Comparison of ENCODE assay signal across 23 cellular contexts in the genomic region with DNA sequence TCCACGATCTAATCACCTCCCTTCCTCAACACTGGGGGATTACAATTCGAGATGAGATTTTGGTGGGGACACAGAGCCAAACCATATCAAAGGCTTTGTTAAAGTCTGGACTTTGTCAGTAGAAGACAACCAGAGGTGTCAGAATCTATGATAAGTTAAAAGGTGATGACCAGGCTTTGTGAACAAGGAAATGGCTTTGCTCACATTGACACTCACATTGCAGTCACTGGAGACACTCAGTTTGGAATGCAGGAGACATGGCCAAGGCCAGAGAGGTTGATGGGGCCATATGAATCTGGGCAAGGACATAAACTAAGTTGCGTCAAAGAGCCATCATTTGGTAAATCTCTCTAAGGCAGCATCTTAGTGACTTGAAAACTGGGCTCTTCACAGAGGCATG.
DNase-seq lines count a peak whose midpoint lies in the region; ATAC-seq and TF ChIP-seq lines count a peak whose summit lies in the region.
"Had no signal": no experiment of that assay in that cellular context is flagged by ENCODE, and none has a peak within 500 bp of the region (broad histone marks: within the 10 kb centered on the region; RNA-seq: fewer than 3 reads in every experiment).

No MANE protein-coding gene starts in this region.

- peaks cover 3 to 8% of the 10 kb centered on the region in 2 donors for H3K9me3 Mint-ChIP-seq in natural killer cell
- H3K9me3 Mint-ChIP-seq in natural killer cell treated with Interleukin-12 subunit alpha and Interleukin-12 subunit beta and Interleukin-15 and Interleukin-18, amount 100 ng/mL, for 72 hours, result peaks cover 6% of the 10 kb centered on the region
- H3K9me3 Mint-ChIP-seq: CD4-positive, alpha-beta T cell had no signal

- TF ChIP-seq CTCF in natural killer cell (IDR thresholded peaks at IDR 0.05), result no peak

- H3K36me3 Mint-ChIP-seq in natural killer cell, result no peaks in the 10 kb centered on the region
- no peaks in the 10 kb centered on the region for H3K36me3 Mint-ChIP-seq in natural killer cell treated with Interleukin-12 subunit alpha and Interleukin-12 subunit beta and Interleukin-15 and Interleukin-18, amount 100 ng/mL, for 72 hours

- H3K4me3 Mint-ChIP-seq in natural killer cell, result no peak overlapping the region
- H3K4me3 Mint-ChIP-seq in natural killer cell treated with Interleukin-12 subunit alpha and Interleukin-12 subunit beta and Interleukin-15 and Interleukin-18, amount 100 ng/mL, for 72 hours, result no peak overlapping the region
- H3K4me3 Mint-ChIP-seq: CD4-positive, alpha-beta T cell; HFFc6 had no signal

- no peaks in the 10 kb centered on the region for H3K4me1 Mint-ChIP-seq in natural killer cell
- H3K4me1 Mint-ChIP-seq in natural killer cell treated with Interleukin-12 subunit alpha and Interleukin-12 subunit beta and Interleukin-15 and Interleukin-18, amount 100 ng/mL, for 72 hours (ENCODE audit: low read depth in 2 of 2), result no peaks in the 10 kb centered on the region

- DNase-seq in natural killer cell, result no peak
- no peak for DNase-seq in natural killer cell treated with Interleukin-12 subunit alpha and Interleukin-12 subunit beta and Interleukin-15 and Interleukin-18, amount 100 ng/mL, for 72 hours (ENCODE audit: low spot score)
- DNase-seq in left cardiac atrium, result peak; percentile 31
- peak; percentile 64 for DNase-seq in islet precursor cell
- DNase-seq in cerebellum (ENCODE audit: low spot score), result no peak
- DNase-seq in AG08395 (ENCODE audit: low spot score), result no peak
- no peak for DNase-seq in stimulated activated naive CD8-positive, alpha-beta T cell treated with anti-CD3 and anti-CD28 coated beads, Interleukin-15, Interleukin-2, amounts not matched to agents 100 U/mL and 50 U/mL, for 24 hours
- DNase-seq in COR-L47 (lab: John Stamatoyannopoulos, UW), result no peak
- DNase-seq: 8988T; ACHN; CD4-positive, alpha-beta T cell; EL; GOT3; HFFc6; KBM-7; MV-4-11; NCI-H1105; NCI-H1436 treated with DMSO at 0.1 percent for 48 hours; NCI-H1930; NCI-H2107; NCI-H774; NK-92 treated with Interleukin-12 subunit alpha and Interleukin-12 subunit beta, amount 100 ng/mL, for 24 hours; PC-3 had no signal

- no peaks in the 10 kb centered on the region for H3K27me3 Mint-ChIP-seq in natural killer cell (ENCODE audit: low read depth in 2 of 2)
- H3K27me3 Mint-ChIP-seq in natural killer cell treated with Interleukin-12 subunit alpha and Interleukin-12 subunit beta and Interleukin-15 and Interleukin-18, amount 100 ng/mL, for 72 hours, result no peaks in the 10 kb centered on the region
- H3K27me3 Mint-ChIP-seq: CD4-positive, alpha-beta T cell had no signal

- intact Hi-C loops in natural killer cell (cut with micrococcal nuclease) (no loop called here), left cardiac atrium (cut with DNase I) (no loop called here)

- ATAC-seq in natural killer cell, result peak in 2 of 3 donors; percentile 39 to 40
- ATAC-seq in natural killer cell treated with Interleukin-12 subunit alpha and Interleukin-12 subunit beta and Interleukin-15 and Interleukin-18, amount 100 ng/mL, for 72 hours, result no peak
- peak; percentile 92 to 96 for ATAC-seq in left cardiac atrium
- ATAC-seq in stimulated activated naive CD8-positive, alpha-beta T cell treated with anti-CD3 and anti-CD28 coated beads, Interleukin-15, Interleukin-2, amounts not matched to agents 100 U/mL and 50 U/mL, for 24 hours, result no peak
- ATAC-seq: PC-3 had no signal

- no peak overlapping the region for H3K27ac Mint-ChIP-seq in natural killer cell
- H3K27ac Mint-ChIP-seq in natural killer cell treated with Interleukin-12 subunit alpha and Interleukin-12 subunit beta and Interleukin-15 and Interleukin-18, amount 100 ng/mL, for 72 hours, result no peak overlapping the region
- H3K27ac Mint-ChIP-seq: CD4-positive, alpha-beta T cell; HFFc6 had no signal

Comparison
In these comparisons a context has a peak if more than half of its experiments do, and no peak if none do; other contexts are left out.
1. ATAC-seq: peak in natural killer cell (2 of 3) and left cardiac atrium (2 of 2); none in natural killer cell treated with Interleukin-12 subunit alpha and Interleukin-12 subunit beta and Interleukin-15 and Interleukin-18, amount 100 ng/mL, for 72 hours (0 of 2) and stimulated activated naive CD8-positive, alpha-beta T cell treated with anti-CD3 and anti-CD28 coated beads, Interleukin-15, Interleukin-2, amounts not matched to agents 100 U/mL and 50 U/mL, for 24 hours (single experiment).
2. DNase-seq: peak in left cardiac atrium (single experiment) and islet precursor cell (single experiment); none in natural killer cell (single experiment), natural killer cell treated with Interleukin-12 subunit alpha and Interleukin-12 subunit beta and Interleukin-15 and Interleukin-18, amount 100 ng/mL, for 72 hours (single experiment), cerebellum (single experiment), AG08395 (single experiment), stimulated activated naive CD8-positive, alpha-beta T cell treated with anti-CD3 and anti-CD28 coated beads, Interleukin-15, Interleukin-2, amounts not matched to agents 100 U/mL and 50 U/mL, for 24 hours (single experiment) and COR-L47 (single experiment).